Comparison of ENCODE assay signal across 9 cellular contexts in genomic region chr11:59144096-59144495, GRCh38. TPM values are rescaled to one million over a fixed set of nuclear protein-coding genes. Genes with fewer than 3 reads are reported as not detected.
DNase-seq lines count a peak whose midpoint lies in the region; ATAC-seq and TF ChIP-seq lines count a peak whose summit lies in the region.
"Had no signal": no experiment of that assay in that cellular context is flagged by ENCODE, and none has a peak within 500 bp of the region (broad histone marks: within the 10 kb centered on the region; RNA-seq: fewer than 3 reads in every experiment).

No MANE protein-coding gene starts in this region.

- H4K20me1 ChIP-seq in PC-9 (ENCODE audit: insufficient read depth) = no peaks in the 10 kb centered on the region

- peaks cover 10% of the 10 kb centered on the region; the same call in 1 of the 2 replicates for H3K36me3 ChIP-seq in PC-9 (ENCODE audit: low read depth)
- no peaks in the 10 kb centered on the region for H3K36me3 ChIP-seq in endodermal cell (ENCODE audit: control insufficient read depth, insufficient read depth, low read length)

- H3K27ac Mint-ChIP-seq in endodermal cell (no peak overlapping the region), progenitor cell of endocrine pancreas (peak overlapping the region; percentile 97)

- DNase-seq in ELR (ENCODE audit: low read depth) (peak; percentile 18), PC-9 (no peak), endodermal cell (no peak), progenitor cell of endocrine pancreas (ENCODE audit: low spot score, unreplicated experiment) (no peak), GM19238 (ENCODE audit: insufficient read length, low spot score) (no peak), DMS 273 treated with DMSO at 0.1 percent for 48 hours (lab: John Stamatoyannopoulos, UW) (no peak), NCI-H1930 (lab: John Stamatoyannopoulos, UW) (no peak)

- H3K27ac ChIP-seq in PC-9 (peak overlapping the region; percentile 10; the same call in 1 of the 2 replicates), endodermal cell (ENCODE audit: low read depth, low read length) (no peak overlapping the region)

- peaks cover 29% of the 10 kb centered on the region for H3F3A ChIP-seq in PC-9 (ENCODE audit: insufficient read depth, low read depth)

- H3K9me3 ChIP-seq in PC-9 (ENCODE audit: insufficient read depth, low read depth) (0 out of 2 replicates have a peak, but pooled peaks cover 2% of the 10 kb centered on the region), endodermal cell (ENCODE audit: control insufficient read depth, low read length) (no peaks in the 10 kb centered on the region)

- no peak overlapping the region for H3K9ac ChIP-seq in endodermal cell (ENCODE audit: extremely low read depth, low read length, poor library complexity, severe bottlenecking)

- H3K36me3 Mint-ChIP-seq in endodermal cell (ENCODE audit: low read depth) (no peaks in the 10 kb centered on the region), progenitor cell of endocrine pancreas (ENCODE audit: insufficient read depth) (peaks cover 5% of the 10 kb centered on the region)

- H3K4me3 Mint-ChIP-seq in endodermal cell (peak overlapping the region; percentile 55), progenitor cell of endocrine pancreas (ENCODE audit: low read depth) (peak overlapping the region; percentile 88)

- no peaks in the 10 kb centered on the region for H3K79me2 ChIP-seq in PC-9 (ENCODE audit: low read depth)

- H3K9me3 Mint-ChIP-seq in endodermal cell (peaks cover 6% of the 10 kb centered on the region), progenitor cell of endocrine pancreas (ENCODE audit: low read depth) (no peaks in the 10 kb centered on the region)

- POLR2A ChIA-PET in PC-9 (lab: Charles Lee; ENCODE audit: unreplicated experiment) = interaction anchor here (0.7 kb wide), 2 partner anchors 35 to 151 kb away, joined by 4 to 5 read pairs; no protein-coding TSS in a partner anchor

- CTCF ChIA-PET in PC-9 (lab: Charles Lee) = interaction anchor here (1.0 to 1.8 kb wide), 3 partner anchors 37 to 565 kb away, joined by 3 to 4 read pairs (median 4); partner anchors contain the start of genes FAM111B and ZFP91

- no peak for TF ChIP-seq CTCF in PC-9 (conservative IDR thresholded peaks at IDR 0.05)
- no peak for TF ChIP-seq CTCF in endodermal cell (conservative IDR thresholded peaks at IDR 0.05)
- no peak for TF ChIP-seq CTCF in progenitor cell of endocrine pancreas (IDR thresholded peaks at IDR 0.05; ENCODE audit: unreplicated experiment)

- H3K27me3 Mint-ChIP-seq in endodermal cell (ENCODE audit: insufficient read depth) (peaks cover 28% of the 10 kb centered on the region), progenitor cell of endocrine pancreas (no peaks in the 10 kb centered on the region)

- no peaks in the 10 kb centered on the region; the same call in 1 of the 2 replicates for H3K9me2 ChIP-seq in PC-9 (ENCODE audit: insufficient read depth)

- H3K4me1 ChIP-seq in PC-9 (replicated peaks; ENCODE audit: insufficient read depth) = peaks cover 37% of the 10 kb centered on the region
- no peaks in the 10 kb centered on the region for H3K4me1 ChIP-seq in endodermal cell (ENCODE audit: control insufficient read depth, insufficient read depth, low read length)

- 92 to 93% methylated on average over 1 of the region's 1 CpG for WGBS in endodermal cell (ENCODE audit: insufficient coverage in 1 of 2, insufficient read length in 1 of 2), 2 experiments

- no peak for ATAC-seq in HG03039 (IDR thresholded peaks at IDR 0.05; ENCODE audit: unreplicated experiment)

- H2AFZ ChIP-seq in PC-9 = peak overlapping the region; percentile 84

- peak overlapping the region; percentile 78 for H3K4me2 ChIP-seq in PC-9

- H3K4me3 ChIP-seq in PC-9 (peak overlapping the region; percentile 72), endodermal cell (ENCODE audit: low read length) (peak overlapping the region; percentile 74)

- intact Hi-C loops in PC-9 (cut with micrococcal nuclease; ENCODE audit: unreplicated experiment) = loop anchor here (5.0 to 10.0 kb wide), 2 partner anchors 43 to 1479 kb away; partner anchors contain the start of gene ZDHHC5

- H3K4me1 Mint-ChIP-seq in endodermal cell = peaks cover 10% of the 10 kb centered on the region
- H3K4me1 Mint-ChIP-seq in progenitor cell of endocrine pancreas (ENCODE audit: low read depth) = peaks cover 40% of the 10 kb centered on the region

- no TSS peak for BruUV-seq in PC-9 (replicated peaks; lab: Mats Ljungman, UMichigan)

- H3K27me3 ChIP-seq in PC-9 (ENCODE audit: insufficient read depth, low read depth) (no peaks in the 10 kb centered on the region), endodermal cell (ENCODE audit: control insufficient read depth, insufficient read depth, low read length, poor library complexity, severe bottlenecking) (peaks cover 26% of the 10 kb centered on the region)

RNA-seq across cellular contexts. Expression of gene FAM111A, which starts 1.4 kb away (rescaled TPM):
- total RNA-seq in PC-9 (2021) (57.8 and 95.3 TPM in 2 replicates), endodermal cell (10 to 100 TPM; 11.4 to 34.2 TPM), progenitor cell of endocrine pancreas (53.2 and 56.9 TPM in 2 replicates)
- 22.0 TPM for polyA plus RNA-seq in endodermal cell (2013, experiment 1 of 2)
- polyA plus RNA-seq in endodermal cell (2013, experiment 2 of 2) = 16.1 TPM

RNA-seq across cellular contexts. Expression of gene DTX4, which starts 27.8 kb away (rescaled TPM):
- total RNA-seq in PC-9 (2021) = 28.4 and 34.5 TPM in 2 replicates
- total RNA-seq in endodermal cell = 10 to 100 TPM; 16.1 to 16.6 TPM
- 122 TPM for polyA plus RNA-seq in endodermal cell (2013, experiment 1 of 2)
- polyA plus RNA-seq in endodermal cell (2013, experiment 2 of 2) = 107 TPM
- 54.5 and 61.6 TPM in 2 replicates for total RNA-seq in progenitor cell of endocrine pancreas

RNA-seq across cellular contexts. Expression of gene FAM111B, which starts 37.1 kb away (rescaled TPM):
- 8.5 and 12.0 TPM in 2 replicates for total RNA-seq in PC-9 (2021)
- total RNA-seq in endodermal cell = 10 to 100 TPM; 20.0 to 23.1 TPM
- polyA plus RNA-seq in endodermal cell (2013, experiment 1 of 2) = 12.6 TPM
- polyA plus RNA-seq in endodermal cell (2013, experiment 2 of 2) = 14.1 TPM
- 13.8 and 14.7 TPM in 2 replicates for total RNA-seq in progenitor cell of endocrine pancreas

RNA-seq across cellular contexts. Expression of gene GLYATL1B, which starts 58.0 kb away (rescaled TPM):
- total RNA-seq in PC-9 (2021) (not detected in 2 replicates), endodermal cell (not detected), progenitor cell of endocrine pancreas (not detected in 2 replicates)
- polyA plus RNA-seq in endodermal cell (2013, experiment 1 of 2) = not detected
- not detected for polyA plus RNA-seq in endodermal cell (2013, experiment 2 of 2)
- total RNA-seq: dermis microvascular lymphatic vessel endothelial cell had no signal
